ENCODE assay signal across 2 cellular contexts in the genomic region with DNA sequence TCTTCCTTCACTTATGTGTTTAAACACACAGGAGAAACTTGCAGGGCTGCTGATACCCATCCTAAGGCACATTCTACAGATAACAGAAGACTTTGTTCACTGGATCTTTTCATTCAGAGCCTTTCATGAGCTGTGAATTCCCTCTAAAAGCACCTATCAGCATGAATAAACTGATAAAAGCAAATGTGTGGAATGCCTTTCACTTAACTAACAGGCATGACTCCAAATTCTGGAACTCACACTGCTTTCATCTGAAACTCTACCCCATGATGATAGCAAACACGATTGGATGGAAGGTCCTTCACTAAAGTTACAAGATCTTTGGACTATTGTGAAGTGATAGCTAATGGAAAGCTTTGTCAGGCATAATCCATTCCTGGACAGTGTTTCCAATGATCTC.
TF ChIP-seq lines count a peak whose summit lies in the region.

No MANE protein-coding gene starts in this region.

TF ChIP-seq in GM23338, 12 proteins besides CTCF, POLR2A, EP300 and RAD21 (continues in another document):
- TF ChIP-seq REST (IDR thresholded peaks at IDR 0.05; ENCODE audit: unreplicated experiment) (no peak), ZNF462 (CRISPR knock-in tag; IDR thresholded peaks at IDR 0.05) (no peak), NANOG (IDR thresholded peaks at IDR 0.05; ENCODE audit: borderline replicate concordance) (no peak), CREB1 (CRISPR knock-in tag; IDR thresholded peaks at IDR 0.05; ENCODE audit: low read depth) (no peak), JUNB (IDR thresholded peaks at IDR 0.05; ENCODE audit: unreplicated experiment) (no peak), ZNF114 (CRISPR knock-in tag; IDR thresholded peaks at IDR 0.05) (no peak), ZNF331 (CRISPR knock-in tag; IDR thresholded peaks at IDR 0.05; ENCODE audit: low read depth) (no peak), POLR2AphosphoS5 (IDR thresholded peaks at IDR 0.05; ENCODE audit: low read depth) (no peak), ETS1 (IDR thresholded peaks at IDR 0.05) (no peak), EZH2phosphoT487 (IDR thresholded peaks at IDR 0.05; ENCODE audit: unreplicated experiment) (no peak)

TF ChIP-seq in H1, 55 proteins besides CTCF, POLR2A, EP300 and RAD21:
- TF ChIP-seq CTBP2 (IDR thresholded peaks at IDR 0.05; ENCODE audit: borderline replicate concordance, insufficient read depth, insufficient read length, low read length) (no peak), SRF (IDR thresholded peaks at IDR 0.05; ENCODE audit: low read depth, low read length) (no peak), TEAD4 (IDR thresholded peaks at IDR 0.05; ENCODE audit: low read depth, low read length) (no peak), CEBPB (IDR thresholded peaks at IDR 0.05; ENCODE audit: low read depth, low read length) (no peak), CHD1 (IDR thresholded peaks at IDR 0.05; ENCODE audit: low read depth, low read length) (no peak)
